8 cellular contexts compared by ENCODE assay signal in the genomic region with DNA sequence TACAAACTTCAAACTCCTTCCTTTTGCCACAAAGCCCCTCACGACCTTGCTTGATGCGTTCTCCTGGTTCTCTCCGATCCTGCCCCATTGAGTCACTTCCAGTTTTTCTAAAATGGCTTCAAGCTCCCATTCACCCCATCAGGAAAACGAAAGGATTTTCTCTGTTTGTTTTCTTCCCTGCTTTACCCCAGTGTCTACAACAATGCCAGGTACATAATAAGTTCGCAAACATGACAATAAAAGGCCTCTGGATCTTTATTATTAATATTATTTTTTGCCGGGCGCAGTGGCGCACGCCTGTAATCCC. TPM values are rescaled to one million over a fixed set of nuclear protein-coding genes. Genes with fewer than 3 reads are reported as not detected.
DNase-seq lines count a peak whose midpoint lies in the region; ATAC-seq and TF ChIP-seq lines count a peak whose summit lies in the region.

No MANE protein-coding gene starts in this region.

- peak overlapping the region; percentile 99 for H3K27ac ChIP-seq in skeletal muscle tissue (ENCODE audit: low read depth, low read length)

- peaks cover 11% of the 10 kb centered on the region for H3K36me3 ChIP-seq in H7 (replicated peaks; ENCODE audit: control insufficient read depth, insufficient read depth, low read length)
- peaks cover 30 to 37% (median 31%) of the 10 kb centered on the region in 3 donors for H3K36me3 ChIP-seq in skeletal muscle tissue (ENCODE audit: control insufficient read depth in 3 of 3, insufficient read depth in 3 of 3, low read length in 3 of 3)

- H3K9me3 Mint-ChIP-seq in WTC11 = no peaks in the 10 kb centered on the region
- peaks cover 12% of the 10 kb centered on the region for H3K9me3 Mint-ChIP-seq in glutamatergic neuron (ENCODE audit: unreplicated experiment)

- H3K4me1 Mint-ChIP-seq in WTC11 = peaks cover 24% of the 10 kb centered on the region
- H3K4me1 Mint-ChIP-seq in glutamatergic neuron (ENCODE audit: low read depth, unreplicated experiment) = peaks cover 5% of the 10 kb centered on the region

- peak overlapping the region; percentile 41 for H3K4me3 ChIP-seq in H7 (ENCODE audit: insufficient read depth, low read depth, low read length)
- peak overlapping the region; percentile 81 to 98 (median 92) for H3K4me3 ChIP-seq in skeletal muscle tissue (ENCODE audit: low read length in 3 of 3)

- peak overlapping the region; percentile 63 to 98 (median 80) for H3K9ac ChIP-seq in skeletal muscle tissue (ENCODE audit: low read depth in 1 of 3, low read length in 3 of 3)

- H3K27ac Mint-ChIP-seq in WTC11 (peak overlapping the region; percentile 98), glutamatergic neuron (ENCODE audit: unreplicated experiment) (peak overlapping the region; percentile 90)

- peaks cover 19 to 29% (median 20%) of the 10 kb centered on the region in 3 donors for H3K4me1 ChIP-seq in skeletal muscle tissue (ENCODE audit: control insufficient read depth in 3 of 3, insufficient read depth in 3 of 3, low read length in 3 of 3)

- TF ChIP-seq CTCF in WTC11 (IDR thresholded peaks at IDR 0.05) (no peak), glutamatergic neuron (IDR thresholded peaks at IDR 0.05; ENCODE audit: partially characterized antibody, unreplicated experiment) (no peak), omental fat pad (IDR thresholded peaks at IDR 0.05) (no peak)

- no peaks in the 10 kb centered on the region for H3K9me3 ChIP-seq in skeletal muscle tissue (ENCODE audit: control insufficient read depth in 3 of 3, low read length in 3 of 3)

- CTCF ChIA-PET in WTC11 (lab: Charles Lee) = interaction anchor here (0.5 to 1.6 kb wide), 5 partner anchors 19 to 442 kb away, joined by 3 to 9 read pairs (median 4); no protein-coding TSS in a partner anchor

- H3K4me3 Mint-ChIP-seq in WTC11 = peak overlapping the region; percentile 94
- peak overlapping the region; percentile 83 for H3K4me3 Mint-ChIP-seq in glutamatergic neuron (ENCODE audit: unreplicated experiment)

- no peak for ATAC-seq in WTC11
- ATAC-seq in HG03039 (IDR thresholded peaks at IDR 0.05; ENCODE audit: unreplicated experiment) = no peak
- no peak for ATAC-seq in omental fat pad (ENCODE audit: low FRiP score)

- DNase-seq in H7 (no peak), WTC11 (ENCODE audit: low spot score) (no peak), glutamatergic neuron (no peak), omental fat pad (ENCODE audit: low spot score) (no peak), NCI-H2171 treated with DMSO at 0.1 percent for 48 hours (lab: John Stamatoyannopoulos, UW) (no peak), RKO (ENCODE audit: low spot score) (no peak)

- H3K36me3 Mint-ChIP-seq in WTC11 = peaks cover 22% of the 10 kb centered on the region
- H3K36me3 Mint-ChIP-seq in glutamatergic neuron (ENCODE audit: unreplicated experiment) = no peaks in the 10 kb centered on the region

- H3K27me3 Mint-ChIP-seq in WTC11 (ENCODE audit: low read depth) = no peaks in the 10 kb centered on the region
- H3K27me3 Mint-ChIP-seq in glutamatergic neuron (ENCODE audit: unreplicated experiment) = peaks cover 13% of the 10 kb centered on the region

- POLR2A ChIA-PET in WTC11 (lab: Charles Lee) = interaction anchor here (1.5 to 3.9 kb wide), 2 partner anchors 19 to 24 kb away, joined by 3 to 32 read pairs; partner anchors contain the start of gene SERTAD1

- H3K27me3 ChIP-seq in H7 (ENCODE audit: control insufficient read depth, insufficient read depth, low read length) = no peaks in the 10 kb centered on the region
- no peaks in the 10 kb centered on the region for H3K27me3 ChIP-seq in skeletal muscle tissue (ENCODE audit: control insufficient read depth in 3 of 3, insufficient read depth in 3 of 3, low read length in 3 of 3)

TF ChIP-seq in WTC11, 78 proteins besides CTCF, POLR2A, EP300 and RAD21:
- TF ChIP-seq JUN (CRISPR knock-in tag; IDR thresholded peaks at IDR 0.05) = no peak
- TF ChIP-seq SOX15 (CRISPR knock-in tag; IDR thresholded peaks at IDR 0.05) = no peak
- TF ChIP-seq PRRX2 (CRISPR knock-in tag; IDR thresholded peaks at IDR 0.05) = no peak
- TF ChIP-seq, protein P1, sequence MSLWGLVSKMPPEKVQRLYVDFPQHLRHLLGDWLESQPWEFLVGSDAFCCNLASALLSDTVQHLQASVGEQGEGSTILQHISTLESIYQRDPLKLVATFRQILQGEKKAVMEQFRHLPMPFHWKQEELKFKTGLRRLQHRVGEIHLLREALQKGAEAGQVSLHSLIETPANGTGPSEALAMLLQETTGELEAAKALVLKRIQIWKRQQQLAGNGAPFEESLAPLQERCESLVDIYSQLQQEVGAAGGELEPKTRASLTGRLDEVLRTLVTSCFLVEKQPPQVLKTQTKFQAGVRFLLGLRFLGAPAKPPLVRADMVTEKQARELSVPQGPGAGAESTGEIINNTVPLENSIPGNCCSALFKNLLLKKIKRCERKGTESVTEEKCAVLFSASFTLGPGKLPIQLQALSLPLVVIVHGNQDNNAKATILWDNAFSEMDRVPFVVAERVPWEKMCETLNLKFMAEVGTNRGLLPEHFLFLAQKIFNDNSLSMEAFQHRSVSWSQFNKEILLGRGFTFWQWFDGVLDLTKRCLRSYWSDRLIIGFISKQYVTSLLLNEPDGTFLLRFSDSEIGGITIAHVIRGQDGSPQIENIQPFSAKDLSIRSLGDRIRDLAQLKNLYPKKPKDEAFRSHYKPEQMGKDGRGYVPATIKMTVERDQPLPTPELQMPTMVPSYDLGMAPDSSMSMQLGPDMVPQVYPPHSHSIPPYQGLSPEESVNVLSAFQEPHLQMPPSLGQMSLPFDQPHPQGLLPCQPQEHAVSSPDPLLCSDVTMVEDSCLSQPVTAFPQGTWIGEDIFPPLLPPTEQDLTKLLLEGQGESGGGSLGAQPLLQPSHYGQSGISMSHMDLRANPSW (CRISPR knock-in tag; conservative IDR thresholded peaks at IDR 0.05; ENCODE audit: low read depth) = no peak
- TF ChIP-seq IRF2 (CRISPR knock-in tag; IDR thresholded peaks at IDR 0.05; ENCODE audit: borderline replicate concordance, low read depth) = no peak
- TF ChIP-seq GRHL2 (CRISPR knock-in tag; IDR thresholded peaks at IDR 0.05; ENCODE audit: insufficient replicate concordance, severe bottlenecking) = no peak

RNA-seq across cellular contexts. Expression of gene SERTAD3, which starts 0.8 kb away (rescaled TPM):
- total RNA-seq in H7 (2014; rRNA removed; shearing (Covaris generic)) = 26.0 and 29.9 TPM in 2 replicates
- total RNA-seq in WTC11 (2021) (31.9 to 34.6 TPM (median 33.6 TPM) in 3 replicates), glutamatergic neuron (ENCODE audit: unreplicated experiment) (30.1 TPM), skeletal muscle tissue (52.2 TPM), omental fat pad (10 to 100 TPM; 18.5 to 37.3 (median 23.7) TPM)

RNA-seq across cellular contexts. Expression of gene SERTAD1, which starts 19.2 kb away (rescaled TPM):
- 3.7 and 4.4 TPM in 2 replicates for total RNA-seq in H7 (2014; rRNA removed; shearing (Covaris generic))
- total RNA-seq in WTC11 (2021) (6.8 to 8.6 TPM (median 7.4 TPM) in 3 replicates), glutamatergic neuron (ENCODE audit: unreplicated experiment) (3.6 TPM), skeletal muscle tissue (19.8 TPM), omental fat pad (10 to 100 TPM; 18.9 to 80.9 (median 37.7) TPM)

RNA-seq across cellular contexts. Expression of gene BLVRB, which starts 20.6 kb away (rescaled TPM):
- 43.6 and 53.8 TPM in 2 replicates for total RNA-seq in H7 (2014; rRNA removed; shearing (Covaris generic))
- total RNA-seq in WTC11 (2021) = 35.1 to 38.5 TPM (median 37.1 TPM) in 3 replicates
- total RNA-seq in glutamatergic neuron (ENCODE audit: unreplicated experiment) = 7.2 TPM
- 141 TPM for total RNA-seq in skeletal muscle tissue
- total RNA-seq in omental fat pad = 100 to 1,000 TPM; 240 to 419 (median 329) TPM

RNA-seq across cellular contexts. Expression of gene SPTBN4, which starts 21.8 kb away (rescaled TPM):
- 0.78 and 1.1 TPM in 2 replicates for total RNA-seq in H7 (2014; rRNA removed; shearing (Covaris generic))
- total RNA-seq in WTC11 (2021) = 2.8 to 5.7 TPM (median 3.9 TPM) in 3 replicates
- total RNA-seq in glutamatergic neuron (ENCODE audit: unreplicated experiment) = 161 TPM
- 0.52 TPM for total RNA-seq in skeletal muscle tissue
- 1 to 10 TPM; 1.4 to 3.2 (median 3.0) TPM for total RNA-seq in omental fat pad

RNA-seq across cellular contexts. Expression of gene PRX, which starts 31.8 kb away (rescaled TPM):
- 5.0 and 10.7 TPM in 2 replicates for total RNA-seq in H7 (2014; rRNA removed; shearing (Covaris generic))
- 8.2 to 8.4 TPM (median 8.3 TPM) in 3 replicates for total RNA-seq in WTC11 (2021)
- total RNA-seq in glutamatergic neuron (ENCODE audit: unreplicated experiment) = 4.7 TPM
- 8.4 TPM for total RNA-seq in skeletal muscle tissue
- total RNA-seq in omental fat pad = 1 to 10 TPM; 2.2 to 6.1 (median 4.3) TPM
